ENCODE assay signal across 8 cellular contexts in genomic region chr13:110874508-110874960, GRCh38. TPM values are rescaled to one million over a fixed set of nuclear protein-coding genes. Genes with fewer than 3 reads are reported as not detected.
DNase-seq lines count a peak whose midpoint lies in the region; ATAC-seq and TF ChIP-seq lines count a peak whose summit lies in the region.

No MANE protein-coding gene starts in this region.

- no peak overlapping the region for H3K27ac ChIP-seq in OCI-LY3 (ENCODE audit: low read length)

- DNase-seq in DMS53 treated with DMSO at 0.1 percent for 48 hours (lab: John Stamatoyannopoulos, UW; ENCODE audit: unreplicated experiment) (peak; percentile 7), foreskin melanocyte (peak; percentile 61), neural crest cell (ENCODE audit: low read depth, low spot score) (peak; percentile 77), superior temporal gyrus (ENCODE audit: extremely low spot score) (peak; percentile 26)
- peak; percentile 15 for DNase-seq in activated T-helper 9 cell treated with anti-CD3 and anti-CD28 coated beads, Interleukin-2, amount 50 U/mL, for 16 hours (ENCODE audit: low read depth)

- no peaks in the 10 kb centered on the region for H3K4me1 ChIP-seq in OCI-LY3 (ENCODE audit: low read length)

- H3K4me3 Mint-ChIP-seq in neural crest cell, result peak overlapping the region; percentile 84

- no peaks in the 10 kb centered on the region for H3K9me3 ChIP-seq in OCI-LY3 (ENCODE audit: insufficient read depth, low read length)

- no peak overlapping the region for H2AFZ ChIP-seq in OCI-LY3 (ENCODE audit: low read depth, low read length)

- H3K36me3 ChIP-seq in OCI-LY3 (replicated peaks; ENCODE audit: low read depth, low read length), result peaks cover 2% of the 10 kb centered on the region

- peak; percentile 75 for ATAC-seq in HG03432 (IDR thresholded peaks at IDR 0.05; ENCODE audit: unreplicated experiment)
- no peak for ATAC-seq in HG02973 (IDR thresholded peaks at IDR 0.05; ENCODE audit: unreplicated experiment)

- no peak overlapping the region for H3K9ac ChIP-seq in OCI-LY3 (ENCODE audit: low read length)

- no peaks in the 10 kb centered on the region for H3K9me3 Mint-ChIP-seq in neural crest cell

- no peaks in the 10 kb centered on the region for H3K36me3 Mint-ChIP-seq in neural crest cell (ENCODE audit: low read depth)

- peaks cover 3% of the 10 kb centered on the region for H3K27me3 Mint-ChIP-seq in neural crest cell (ENCODE audit: low read depth)

- peak overlapping the region; percentile 57 for H3K4me2 ChIP-seq in OCI-LY3 (ENCODE audit: low read length)

- TF ChIP-seq CTCF in OCI-LY3 (IDR thresholded peaks at IDR 0.05; ENCODE audit: low read depth, low read length) (no peak), neural crest cell (conservative IDR thresholded peaks at IDR 0.05) (no peak)

- H3K79me2 ChIP-seq in OCI-LY3 (ENCODE audit: low read length), result no peaks in the 10 kb centered on the region

- H3K4me1 Mint-ChIP-seq in neural crest cell, result peaks cover 30% of the 10 kb centered on the region

- H3K27me3 ChIP-seq in OCI-LY3 (ENCODE audit: low read depth, low read length), result peaks cover 4% of the 10 kb centered on the region

- H4K20me1 ChIP-seq in OCI-LY3 (ENCODE audit: insufficient read depth, low read length), result no peaks in the 10 kb centered on the region

- peak overlapping the region; percentile 57 for H3K27ac Mint-ChIP-seq in neural crest cell (ENCODE audit: unreplicated experiment)

- H3K4me3 ChIP-seq in OCI-LY3 (ENCODE audit: low read length), result peak overlapping the region; percentile 50

RNA-seq across cellular contexts. Expression of gene ANKRD10, which starts 40.3 kb away (rescaled TPM):
- 194 and 204 TPM in 2 replicates for total RNA-seq in neural crest cell

Comparison
In these comparisons a context has a peak if more than half of its experiments do, and no peak if none do; other contexts are left out.
1. DNase-seq: peak in every context shown above with its lines; median percentile 77 in neural crest cell; 61 in foreskin melanocyte; 26 in superior temporal gyrus; 15 in activated T-helper 9 cell treated with anti-CD3 and anti-CD28 coated beads, Interleukin-2, amount 50 U/mL, for 16 hours; 7 in DMS53 treated with DMSO at 0.1 percent for 48 hours.